ENCODE assay signal across 8 cellular contexts in genomic region chr6:158026054-158026900, GRCh38. TPM values are rescaled to one million over a fixed set of nuclear protein-coding genes. Genes with fewer than 3 reads are reported as not detected.
DNase-seq lines count a peak whose midpoint lies in the region; ATAC-seq and TF ChIP-seq lines count a peak whose summit lies in the region.

No MANE protein-coding gene starts in this region.

- peak; percentile 96 for DNase-seq in A673 (ENCODE audit: low spot score)
- peak; percentile 41 for DNase-seq in NCI-H460 (ENCODE audit: extremely low read depth, low read depth)
- peak; percentile 82 to 86 for DNase-seq in activated CD4-positive, alpha-beta T cell treated with anti-CD3 and anti-CD28 coated beads, Interleukin-2, amount 50 U/mL, for 48 hours
- DNase-seq in dermis microvascular lymphatic vessel endothelial cell (ENCODE audit: low read depth in 2 of 2), result peak; percentile 99
- peak; percentile 53 for DNase-seq in middle frontal gyrus (ENCODE audit: extremely low spot score, low spot score)
- peak; percentile 85 for DNase-seq in stimulated activated CD8-positive, alpha-beta memory T cell treated with anti-CD3 and anti-CD28 coated beads, Interleukin-4, amount 100 ng/mL, for 48 hours

- peak; percentile 70 for ATAC-seq in GM18870 (IDR thresholded peaks at IDR 0.05; ENCODE audit: unreplicated experiment)
- ATAC-seq in HG03103 (IDR thresholded peaks at IDR 0.05; ENCODE audit: low read depth, unreplicated experiment), result peak; percentile 94

- POLR2A ChIA-PET in A673 (lab: Charles Lee; ENCODE audit: low non-redundant PET), result interaction anchor here (0.6 to 0.7 kb wide), 2 partner anchors 53 to 1316 kb away, joined by 3 read pairs; no protein-coding TSS in a partner anchor

- peak; percentile 88 for TF ChIP-seq CTCF in A673 (conservative IDR thresholded peaks at IDR 0.05; ENCODE audit: low read depth, low read length)

- intact Hi-C loops in A673 (cut with micrococcal nuclease; ENCODE audit: unreplicated experiment), result loop anchor here (5.0 kb wide), 1 partner anchor 44 kb away; the partner anchor contains the start of gene SYNJ2

- peaks cover 36% of the 10 kb centered on the region for H3K4me1 ChIP-seq in A673 (ENCODE audit: insufficient read depth, low read length, poor library complexity, severe bottlenecking)

- H3K4me3 ChIP-seq in A673 (ENCODE audit: low read depth, low read length, poor library complexity, severe bottlenecking), result peak overlapping the region; percentile 22

- no peaks in the 10 kb centered on the region for H3K9me3 ChIP-seq in A673 (ENCODE audit: low read depth, low read length, poor library complexity, severe bottlenecking)

- CTCF ChIA-PET in A673 (lab: Charles Lee), result interaction anchor here (0.5 to 1.6 kb wide), 7 partner anchors 9 to 255 kb away, joined by 3 to 14 read pairs (median 4); partner anchors contain the start of gene SYNJ2

- H3K27me3 ChIP-seq in A673 (replicated peaks; ENCODE audit: insufficient read depth, low read depth, low read length, poor library complexity), result no peaks in the 10 kb centered on the region

- BruUV-seq in A673 (replicated peaks; lab: Mats Ljungman, UMichigan), result no TSS peak

- peak overlapping the region; percentile 72 for H3K27ac ChIP-seq in A673 (ENCODE audit: low read depth, low read length, poor library complexity, severe bottlenecking)

- peaks cover 5% of the 10 kb centered on the region for H3K36me3 ChIP-seq in A673 (ENCODE audit: insufficient read depth, low read length, poor library complexity, severe bottlenecking)

RNA-seq across cellular contexts. Expression of gene SYNJ2, which starts 44.6 kb away (rescaled TPM):
- total RNA-seq in A673 (2021), result 34.5 and 37.0 TPM in 2 replicates
- total RNA-seq in NCI-H460 (2014; rRNA removed; shearing (Covaris generic)), result 3.4 and 4.9 TPM in 2 replicates
- 3.1 and 3.9 TPM in 2 replicates for polyA plus RNA-seq in NCI-H460 (2014; cell fraction: nucleus; rRNA removed)
- total RNA-seq in dermis microvascular lymphatic vessel endothelial cell, result 22.6 and 24.7 TPM in 2 replicates

Comparison
In these comparisons a context has a peak if more than half of its experiments do, and no peak if none do; other contexts are left out.
1. Peak in every context shown above with its lines: DNase-seq, ATAC-seq, H3K4me3 ChIP-seq and H3K27ac ChIP-seq.
2. DNase-seq: peak in every context shown above with its lines; median percentile 99 in dermis microvascular lymphatic vessel endothelial cell; 96 in A673; 85 in stimulated activated CD8-positive, alpha-beta memory T cell treated with anti-CD3 and anti-CD28 coated beads, Interleukin-4, amount 100 ng/mL, for 48 hours; 84 in activated CD4-positive, alpha-beta T cell treated with anti-CD3 and anti-CD28 coated beads, Interleukin-2, amount 50 U/mL, for 48 hours; 53 in middle frontal gyrus; 41 in NCI-H460.